In genomic region chr2:231716641-231717280, GRCh38 we compare ENCODE assay signal across 1 cellular context.
A peak's percentile ranks its signal among the peaks of the same experiment; 100 is the strongest.
TF ChIP-seq lines count a peak whose summit lies in the region.

No MANE protein-coding gene starts in this region.

TF ChIP-seq in GM12878, 131 proteins besides CTCF, POLR2A, EP300 and RAD21:
- TF ChIP-seq MEF2B (IDR thresholded peaks at IDR 0.05; ENCODE audit: partially characterized antibody, poor library complexity, severe bottlenecking) (peak; percentile 33), ZBTB33 (IDR thresholded peaks at IDR 0.05) (no peak), MLLT1 (IDR thresholded peaks at IDR 0.05) (no peak), NFYA (IDR thresholded peaks at IDR 0.05; ENCODE audit: borderline replicate concordance, low read depth, low read length) (no peak)
